Comparison of ENCODE assay signal across 1 cellular context in the genomic region with DNA sequence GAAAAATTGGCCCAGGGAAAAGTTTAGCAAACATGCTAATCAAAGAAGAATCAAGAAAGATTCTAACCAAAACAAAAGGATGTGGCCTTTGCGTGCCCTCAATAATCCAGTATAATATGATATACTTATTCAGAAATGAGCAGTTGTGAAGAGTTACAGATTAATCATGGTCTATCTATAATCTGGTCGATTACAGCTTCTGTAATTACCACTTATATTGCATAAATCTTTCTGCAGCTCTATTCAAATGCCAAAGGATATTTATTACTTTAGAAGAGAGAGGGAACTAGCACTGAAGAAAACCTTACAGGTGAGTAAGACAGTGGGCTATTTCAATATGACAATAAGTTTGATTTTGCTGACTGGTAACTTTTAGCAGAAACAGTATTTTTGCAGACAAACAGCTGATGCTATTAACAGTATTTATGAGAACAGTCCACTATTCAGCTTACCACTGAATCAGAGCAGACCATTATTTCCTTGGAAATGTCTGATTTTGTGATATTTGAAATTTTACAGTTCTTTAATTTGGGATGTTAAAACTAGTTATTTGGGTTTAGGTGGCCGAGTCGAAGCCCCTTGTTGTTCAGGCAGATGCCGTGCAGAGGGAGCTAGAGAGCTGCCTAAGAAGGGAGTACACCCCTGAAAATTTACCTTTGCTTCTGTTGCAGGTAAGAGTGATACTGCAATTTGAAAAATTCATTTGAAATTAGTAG.
TF ChIP-seq lines count a peak whose summit lies in the region.

No MANE protein-coding gene starts in this region.

TF ChIP-seq in H1, 55 proteins besides CTCF, POLR2A, EP300 and RAD21 (continued from another document):
- peak; percentile 43 for TF ChIP-seq MAFK (IDR thresholded peaks at IDR 0.05; ENCODE audit: low read depth, low read length)
- TF ChIP-seq, protein P1, sequence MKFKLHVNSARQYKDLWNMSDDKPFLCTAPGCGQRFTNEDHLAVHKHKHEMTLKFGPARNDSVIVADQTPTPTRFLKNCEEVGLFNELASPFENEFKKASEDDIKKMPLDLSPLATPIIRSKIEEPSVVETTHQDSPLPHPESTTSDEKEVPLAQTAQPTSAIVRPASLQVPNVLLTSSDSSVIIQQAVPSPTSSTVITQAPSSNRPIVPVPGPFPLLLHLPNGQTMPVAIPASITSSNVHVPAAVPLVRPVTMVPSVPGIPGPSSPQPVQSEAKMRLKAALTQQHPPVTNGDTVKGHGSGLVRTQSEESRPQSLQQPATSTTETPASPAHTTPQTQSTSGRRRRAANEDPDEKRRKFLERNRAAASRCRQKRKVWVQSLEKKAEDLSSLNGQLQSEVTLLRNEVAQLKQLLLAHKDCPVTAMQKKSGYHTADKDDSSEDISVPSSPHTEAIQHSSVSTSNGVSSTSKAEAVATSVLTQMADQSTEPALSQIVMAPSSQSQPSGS (IDR thresholded peaks at IDR 0.05; ENCODE audit: low read length): no peak
TF ChIP-seq in H1: peak in this region for 1.
